8 cellular contexts compared by ENCODE assay signal in the genomic region with DNA sequence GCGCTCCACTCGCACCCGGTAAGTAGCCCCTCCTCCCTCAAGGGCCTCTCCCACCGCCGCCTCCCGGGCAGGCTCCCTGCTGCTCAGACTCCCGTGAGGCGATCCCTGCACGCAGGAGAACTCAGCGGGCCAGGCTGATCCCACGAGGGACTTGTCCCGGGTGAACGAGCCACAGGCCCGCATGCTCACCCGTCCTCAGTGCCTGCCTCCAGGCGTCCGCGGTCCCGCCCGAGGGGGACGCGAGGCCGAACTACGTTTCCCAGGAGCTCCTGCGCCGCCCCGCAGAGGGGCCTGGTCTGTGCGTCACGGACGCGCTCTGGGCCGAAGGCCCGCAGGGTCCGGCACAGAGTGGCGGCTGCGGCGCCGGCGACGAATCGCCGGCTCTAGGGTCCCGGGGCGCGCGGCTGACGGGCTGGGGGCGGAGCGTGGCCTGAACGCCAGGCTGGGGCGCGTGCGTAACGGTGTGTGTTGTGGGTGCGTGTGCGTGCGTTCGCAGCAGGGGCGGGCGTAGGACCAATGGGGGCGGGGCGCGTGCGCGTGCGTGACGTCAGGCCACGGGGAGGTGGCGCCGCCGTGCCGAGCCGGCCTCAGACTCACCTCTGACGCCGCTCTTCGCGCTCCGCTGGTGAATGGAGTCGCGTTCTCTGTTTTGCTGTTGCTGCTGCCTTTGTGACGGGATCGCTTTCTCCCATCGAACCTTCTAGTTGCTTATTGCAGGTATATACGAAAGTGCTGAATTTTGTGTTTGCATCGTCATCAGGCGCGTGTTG. TPM values are rescaled to one million over a fixed set of nuclear protein-coding genes. Genes with fewer than 3 reads are reported as not detected.
DNase-seq lines count a peak whose midpoint lies in the region; ATAC-seq and TF ChIP-seq lines count a peak whose summit lies in the region.

A gene (plus strand): TSS at position 590 of the 770 bp plus-strand sequence. CDS start 13,866 bp downstream, outside the sequence.
A gene (minus strand): TSS at position 237 of the 770 bp plus-strand sequence. CDS start 8,356 bp downstream, outside the sequence.

- H2AFZ ChIP-seq in OCI-LY1 (ENCODE audit: low read length), result peak within 1 kb of the TSS; percentile 69; the same call in 1 of the 2 replicates

- CTCF ChIA-PET in Calu3 (lab: Charles Lee), result interaction anchor here (1.1 to 1.9 kb wide), 3 partner anchors 50 to 302 kb away, joined by 3 to 6 read pairs (median 3); a partner anchor contains a TSS

- H3K27me3 ChIP-seq in HUES48 (ENCODE audit: control insufficient read depth, insufficient read depth, low read length) (no peaks in the 10 kb centered on the region), OCI-LY1 (ENCODE audit: insufficient read depth, low read length) (no peaks in the 10 kb centered on the region)

- TF ChIP-seq CTCF in Calu3 (IDR thresholded peaks at IDR 0.05; ENCODE audit: unreplicated experiment) (no peak), OCI-LY1 (IDR thresholded peaks at IDR 0.05; ENCODE audit: low read length) (no peak), mucosa of descending colon (IDR thresholded peaks at IDR 0.05) (no peak)

- H3K4me1 ChIP-seq in HUES48 (ENCODE audit: control insufficient read depth, insufficient read depth, low read length), result no peaks in the 10 kb centered on the region; the same call in 1 of the 2 replicates
- peaks cover 14% of the 10 kb centered on the region for H3K4me1 ChIP-seq in OCI-LY1 (ENCODE audit: insufficient read depth, low read length, severe bottlenecking)
- peaks cover 6% of the 10 kb centered on the region for H3K4me1 ChIP-seq in mucosa of descending colon (ENCODE audit: low read depth)

- H3K27me3 Mint-ChIP-seq in Calu3 (ENCODE audit: unreplicated experiment), result no peaks in the 10 kb centered on the region

- DNase-seq in Calu3 (peak; percentile 100), activated T-cell treated with anti-CD3 and anti-CD28 coated beads for 4 hours (peak; percentile 96), epithelial cell of prostate (ENCODE audit: low read depth, low spot score) (peak; percentile 83), mucosa of descending colon (peak; percentile 97 to 99 (median 98))
- DNase-seq in stimulated activated CD8-positive, alpha-beta memory T cell treated with anti-CD3 and anti-CD28 coated beads, Interleukin-4, amount 100 ng/mL, for 1 hour (ENCODE audit: low read depth in 2 of 2, low spot score in 1 of 2), result peak; percentile 91 to 95

- H3K36me3 Mint-ChIP-seq in Calu3 (ENCODE audit: insufficient read depth, unreplicated experiment), result peaks cover 47% of the 10 kb centered on the region

- H3K4me3 ChIP-seq in HUES48 (ENCODE audit: low read depth, low read length), result peak within 1 kb of the TSS; percentile 98
- peak within 1 kb of the TSS; percentile 92 for H3K4me3 ChIP-seq in OCI-LY1 (ENCODE audit: low read depth, low read length, poor library complexity, severe bottlenecking)
- H3K4me3 ChIP-seq in mucosa of descending colon, result peak within 1 kb of the TSS; percentile 45

- H3K9me3 ChIP-seq in HUES48 (ENCODE audit: control insufficient read depth, insufficient read depth, low read length) (peaks cover 70% of the 10 kb centered on the region), OCI-LY1 (ENCODE audit: low read length) (peaks cover 38% of the 10 kb centered on the region), mucosa of descending colon (peaks cover 74% of the 10 kb centered on the region)

- H3K4me1 Mint-ChIP-seq in Calu3 (ENCODE audit: low read depth, unreplicated experiment), result peaks cover 8% of the 10 kb centered on the region

- H3K9ac ChIP-seq in HUES48 (ENCODE audit: low read depth, low read length), result peak within 1 kb of the TSS; percentile 94
- H3K9ac ChIP-seq in OCI-LY1 (ENCODE audit: low read length), result peak within 1 kb of the TSS; percentile 90

- H3K4me3 Mint-ChIP-seq in Calu3 (ENCODE audit: low read depth, unreplicated experiment), result peak within 1 kb of the TSS; percentile 100

- H3K36me3 ChIP-seq in HUES48 (ENCODE audit: control insufficient read depth, insufficient read depth, low read length) (peaks cover 51% of the 10 kb centered on the region), OCI-LY1 (ENCODE audit: insufficient read depth, low read length) (peaks cover 73% of the 10 kb centered on the region), mucosa of descending colon (ENCODE audit: low read depth) (no peaks in the 10 kb centered on the region)

- intact Hi-C loops in Calu3 (cut with micrococcal nuclease; ENCODE audit: unreplicated experiment), result loop anchor here (2.0 to 5.0 kb wide), 2 partner anchors 47 to 49 kb away; a partner anchor contains a TSS
- intact Hi-C loops in mucosa of descending colon (cut with DNase I, micrococcal nuclease), result loop anchor here in 1 of 2 donors (2.0 kb wide), 1 partner anchor 49 kb away; a partner anchor contains a TSS

- peak; percentile 92 for ATAC-seq in GM21390 (IDR thresholded peaks at IDR 0.05; ENCODE audit: unreplicated experiment)
- ATAC-seq in mucosa of descending colon, result peak; percentile 99

- peak within 1 kb of the TSS; percentile 83 for H3K4me2 ChIP-seq in OCI-LY1 (ENCODE audit: low read length)

- H4K20me1 ChIP-seq in OCI-LY1 (ENCODE audit: insufficient read depth, low read length), result no peaks in the 10 kb centered on the region

- peak within 1 kb of the TSS; percentile 95 for H3K27ac Mint-ChIP-seq in Calu3 (ENCODE audit: unreplicated experiment)

- no peaks in the 10 kb centered on the region for H3K9me2 ChIP-seq in OCI-LY1 (ENCODE audit: low read depth, low read length)

- no peaks in the 10 kb centered on the region for H3F3A ChIP-seq in OCI-LY1 (ENCODE audit: insufficient read depth, low read length)

- peaks cover 18% of the 10 kb centered on the region for H3K9me3 Mint-ChIP-seq in Calu3 (ENCODE audit: low read depth, unreplicated experiment)

- H3K79me2 ChIP-seq in OCI-LY1 (ENCODE audit: insufficient read depth, low read length), result peaks cover 9% of the 10 kb centered on the region

- H3K27ac ChIP-seq in HUES48 (ENCODE audit: low read depth, low read length) (peak within 1 kb of the TSS; percentile 95), OCI-LY1 (ENCODE audit: low read depth, low read length, poor library complexity, severe bottlenecking) (peak within 1 kb of the TSS; percentile 84), epithelial cell of prostate (peak within 1 kb of the TSS; percentile 82)

- BruUV-seq in Calu3 (replicated peaks; lab: Mats Ljungman, UMichigan), result no TSS peak

RNA-seq across cellular contexts. Expression of the first gene that starts in this region (rescaled TPM):
- total RNA-seq in Calu3 (2022) (19.1 and 23.0 TPM in 2 replicates), mucosa of descending colon (10 to 100 TPM in 1 of 3 donors, 1 to 10 TPM in 2; 5.4 to 13.8 (median 6.1) TPM)

RNA-seq across cellular contexts. Expression of the second gene that starts in this region (rescaled TPM):
- total RNA-seq in Calu3 (2022) (4.2 and 4.8 TPM in 2 replicates), mucosa of descending colon (1 to 10 TPM; 1.4 to 4.3 (median 2.3) TPM)

Comparison
In these comparisons a context has a peak if more than half of its experiments do, and no peak if none do; other contexts are left out.
1. Peak in every context shown above with its lines: DNase-seq, ATAC-seq, H3K4me3 ChIP-seq and H3K27ac ChIP-seq.
2. H3K4me3 ChIP-seq: peak in every context shown above with its lines; median percentile 98 in HUES48; 92 in OCI-LY1; 45 in mucosa of descending colon.